Comparison of ENCODE assay signal across 18 cellular contexts in the genomic region with DNA sequence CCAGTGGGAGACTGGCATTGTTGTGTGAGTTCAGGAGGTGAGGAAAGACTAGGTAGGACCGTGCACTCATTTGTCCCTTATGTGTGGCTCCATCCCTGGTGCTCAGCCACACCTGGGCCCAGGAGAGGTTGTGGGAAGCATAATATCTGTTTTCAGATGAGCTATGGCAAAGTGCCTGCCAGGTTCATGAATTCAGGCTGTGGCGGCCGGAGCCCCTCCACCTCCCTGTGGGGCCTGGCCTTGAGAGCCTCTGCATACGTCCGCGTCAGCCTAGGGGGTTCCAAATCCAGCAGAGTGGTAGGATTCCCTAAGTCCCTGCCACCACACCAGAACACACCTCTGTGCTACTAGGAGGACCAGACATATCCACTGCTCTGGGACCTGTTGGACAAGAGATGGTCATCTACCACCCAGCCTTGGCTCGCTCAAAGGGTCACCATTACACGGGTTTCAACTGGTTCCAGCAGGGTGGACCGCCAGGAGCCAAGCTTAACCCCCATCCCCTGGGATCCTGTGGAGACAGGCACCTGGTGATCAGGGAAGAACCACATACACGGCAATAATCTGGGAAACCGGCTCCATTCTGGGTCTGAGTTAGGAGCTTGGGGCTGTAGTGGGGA. TPM values are rescaled to one million over a fixed set of nuclear protein-coding genes. Genes with fewer than 3 reads are reported as not detected.
A peak's percentile ranks its signal among the peaks of the same experiment; 100 is the strongest.
DNase-seq lines count a peak whose midpoint lies in the region; ATAC-seq and TF ChIP-seq lines count a peak whose summit lies in the region.
"Had no signal": no experiment of that assay in that cellular context is flagged by ENCODE, and none has a peak within 500 bp of the region (broad histone marks: within the 10 kb centered on the region; RNA-seq: fewer than 3 reads in every experiment).

No MANE protein-coding gene starts in this region.

- H3K18ac ChIP-seq in IMR-90 (ENCODE audit: low read depth, low read length): no peak overlapping the region

- TF ChIP-seq CTCF in IMR-90 (conservative IDR thresholded peaks at IDR 0.05; ENCODE audit: low read depth, low read length): no peak
- no peak for TF ChIP-seq CTCF in glutamatergic neuron (IDR thresholded peaks at IDR 0.05; ENCODE audit: partially characterized antibody, unreplicated experiment)
- TF ChIP-seq CTCF in osteoblast (IDR thresholded peaks at IDR 0.05; ENCODE audit: extremely low read depth, low read depth, low read length): no peak
- no peak for TF ChIP-seq CTCF in brain microvascular endothelial cell (IDR thresholded peaks at IDR 0.05; ENCODE audit: low read depth, low read length, missing control alignments)
- no peak for TF ChIP-seq CTCF in Peyer's patch (IDR thresholded peaks at IDR 0.05)

- dilution Hi-C loops in IMR-90 (cut with HindIII; ENCODE audit: low sequenced_read_pairs, unreplicated experiment): no loop called here

- H3K4me2 ChIP-seq in IMR-90 (ENCODE audit: low read depth, low read length) (no peak overlapping the region), osteoblast (ENCODE audit: insufficient read depth, low read length) (no peak overlapping the region)
- H3K4me2 ChIP-seq: BLaER1 treated with 17β-estradiol and CSF1 and Interleukin-3, amounts not matched to agents 10 nM and 100 nM had no signal

- no peak overlapping the region for H3K27ac Mint-ChIP-seq in activated CD4-positive, alpha-beta T cell treated with anti-CD3 and anti-CD28 coated beads for 36 hours
- no peak overlapping the region for H3K27ac Mint-ChIP-seq in glutamatergic neuron (ENCODE audit: unreplicated experiment)
- H3K27ac Mint-ChIP-seq: activated B cell treated with CpG ODN at 0.5 μM for 24 hours; stimulated activated naive CD8-positive, alpha-beta T cell treated with anti-CD3 and anti-CD28 coated beads, Interleukin-15, Interleukin-2, amounts not matched to agents 100 ng/mL and 50 ng/mL, for 24 hours had no signal

- H2AFZ ChIP-seq in IMR-90 (replicated peaks; ENCODE audit: low read length, poor library complexity) (no peak overlapping the region), osteoblast (ENCODE audit: low read length) (no peak overlapping the region)

- no peak overlapping the region for H3K23ac ChIP-seq in IMR-90 (ENCODE audit: low read depth, low read length)

- no peak overlapping the region for H2AK5ac ChIP-seq in IMR-90 (ENCODE audit: low read depth, low read length)

- H2AK9ac ChIP-seq in IMR-90 (replicated peaks; ENCODE audit: low read depth, low read length, poor library complexity): peak overlapping the region; percentile 44

- peaks cover 10% of the 10 kb centered on the region for H3K4me1 Mint-ChIP-seq in activated CD4-positive, alpha-beta T cell treated with anti-CD3 and anti-CD28 coated beads for 36 hours
- peaks cover 3% of the 10 kb centered on the region for H3K4me1 Mint-ChIP-seq in glutamatergic neuron (ENCODE audit: low read depth, unreplicated experiment)

- TF ChIP-seq POLR2A in IMR-90 (IDR thresholded peaks at IDR 0.05; ENCODE audit: low read depth, low read length) (no peak), Peyer's patch (IDR thresholded peaks at IDR 0.05) (no peak)

- H3K4ac ChIP-seq in IMR-90 (ENCODE audit: low read depth, low read length): no peak overlapping the region

- H3K79me1 ChIP-seq in IMR-90 (ENCODE audit: low read depth in 1 of 2, low read length in 2 of 2): peaks cover 0 to 30% of the 10 kb centered on the region in 2 experiments; a peak in 2 of 4 replicates

- H2BK120ac ChIP-seq in IMR-90 (ENCODE audit: low read depth, low read length): no peak overlapping the region

- peaks cover 9% of the 10 kb centered on the region for H3K79me2 ChIP-seq in osteoblast (ENCODE audit: insufficient read depth, low read length)

- no peak for ATAC-seq in activated CD4-positive, alpha-beta T cell treated with anti-CD3 and anti-CD28 coated beads for 36 hours
- no peak for ATAC-seq in IMR-90 (ENCODE audit: low read depth)
- ATAC-seq: lower lobe of right lung had no signal

- BruUV-seq in IMR-90 (replicated peaks; lab: Mats Ljungman, UMichigan): TSS peak; percentile 78

- peaks cover 48% of the 10 kb centered on the region for H3K36me3 ChIP-seq in IMR-90 (ENCODE audit: control insufficient read depth, insufficient read depth, low read length)
- peaks cover 50% of the 10 kb centered on the region for H3K36me3 ChIP-seq in osteoblast (ENCODE audit: insufficient read depth, low read length)
- peaks cover 30% of the 10 kb centered on the region for H3K36me3 ChIP-seq in brain microvascular endothelial cell (replicated peaks)
- H3K36me3 ChIP-seq in Peyer's patch: peaks cover 0 to 41% (median 0%) of the 10 kb centered on the region in 3 donors

- H3K4me3 ChIP-seq in IMR-90 (ENCODE audit: insufficient read depth, low read depth, low read length) (no peak overlapping the region), osteoblast (ENCODE audit: insufficient read depth, low read length) (no peak overlapping the region), brain microvascular endothelial cell (ENCODE audit: low read depth, low read length) (no peak overlapping the region), Peyer's patch (no peak overlapping the region)
- H3K4me3 ChIP-seq: cardiac muscle cell, lower lobe of right lung had no signal

- no peak overlapping the region for H2BK15ac ChIP-seq in IMR-90 (ENCODE audit: low read depth, low read length)

- H3K4me1 ChIP-seq in IMR-90 (ENCODE audit: control insufficient read depth, insufficient read depth, low read length) (peaks cover 5% of the 10 kb centered on the region; the same call in 1 of the 2 replicates), osteoblast (ENCODE audit: insufficient read depth, low read length) (peaks cover 3% of the 10 kb centered on the region), Peyer's patch (peaks cover 0 to 19% (median 3%) of the 10 kb centered on the region in 4 donors)

- no peak overlapping the region for H4K5ac ChIP-seq in IMR-90 (ENCODE audit: low read depth, low read length)

- WGBS in IMR-90 (ENCODE audit: extremely low coverage in 2 of 2, insufficient read length in 1 of 2), 2 experiments: 83% methylated on average over 1 of the region's 11 CpGs; no CpG with 5 or more reads in 1 of the 2 experiments

- H4K8ac ChIP-seq in IMR-90 (ENCODE audit: low read depth in 2 of 2, low read length in 2 of 2): no peak overlapping the region

- TF ChIP-seq RAD21 in IMR-90 (IDR thresholded peaks at IDR 0.05; ENCODE audit: low read length): no peak

- peaks cover 28% of the 10 kb centered on the region for H3K36me3 Mint-ChIP-seq in activated CD4-positive, alpha-beta T cell treated with anti-CD3 and anti-CD28 coated beads for 36 hours (ENCODE audit: low read depth)
- H3K36me3 Mint-ChIP-seq in glutamatergic neuron (ENCODE audit: unreplicated experiment): peaks cover 9% of the 10 kb centered on the region

- H3K9ac ChIP-seq in IMR-90 (ENCODE audit: low read depth, low read length): no peak overlapping the region
- H3K9ac ChIP-seq: BLaER1 treated with 17β-estradiol and CSF1 and Interleukin-3, amounts not matched to agents 10 nM and 100 nM had no signal

- H3K27me3 ChIP-seq in IMR-90 (ENCODE audit: control insufficient read depth, insufficient read depth, low read length) (no peaks in the 10 kb centered on the region), osteoblast (ENCODE audit: insufficient read depth, low read length) (no peaks in the 10 kb centered on the region), brain microvascular endothelial cell (replicated peaks) (no peaks in the 10 kb centered on the region), Peyer's patch (no peaks in the 10 kb centered on the region)

- H2BK5ac ChIP-seq in IMR-90 (ENCODE audit: low read depth, low read length, poor library complexity, severe bottlenecking): no peak overlapping the region

- H2BK20ac ChIP-seq in IMR-90 (ENCODE audit: low read depth, low read length): no peak overlapping the region

- H3K14ac ChIP-seq in IMR-90 (replicated peaks; ENCODE audit: low read depth, low read length): no peak overlapping the region

- intact Hi-C loops in activated CD4-positive, alpha-beta T cell treated with anti-CD3 and anti-CD28 coated beads for 36 hours (cut with DNase I, micrococcal nuclease): no loop called here
- intact Hi-C loops in IMR-90 (cut with micrococcal nuclease): no loop called here

- H3K56ac ChIP-seq in IMR-90 (ENCODE audit: extremely low read depth, insufficient read depth, low read length): no peak overlapping the region

- POLR2A ChIA-PET in activated CD4-positive, alpha-beta T cell treated with anti-CD3 and anti-CD28 coated beads for 36 hours (lab: Charles Lee): no interaction called here
- POLR2A ChIA-PET in IMR-90 (lab: Charles Lee; ENCODE audit: unreplicated experiment): no interaction called here

- H3K9me3 Mint-ChIP-seq in activated CD4-positive, alpha-beta T cell treated with anti-CD3 and anti-CD28 coated beads for 36 hours (ENCODE audit: low read depth): no peaks in the 10 kb centered on the region
- H3K9me3 Mint-ChIP-seq in glutamatergic neuron (ENCODE audit: unreplicated experiment): peaks cover 3% of the 10 kb centered on the region
- H3K9me3 Mint-ChIP-seq: activated B cell treated with CpG ODN at 0.5 μM for 24 hours; stimulated activated naive CD8-positive, alpha-beta T cell treated with anti-CD3 and anti-CD28 coated beads, Interleukin-15, Interleukin-2, amounts not matched to agents 100 ng/mL and 50 ng/mL, for 24 hours had no signal

- in situ Hi-C loops in IMR-90 (cut with MboI; ENCODE audit: low sequenced_read_pairs): no loop called here
- in situ Hi-C loops in brain microvascular endothelial cell (cut with HindIII; ENCODE audit: low pct_ligation_motif_present, low sequenced_read_pairs): no loop called here

- H3K4me3 Mint-ChIP-seq in activated CD4-positive, alpha-beta T cell treated with anti-CD3 and anti-CD28 coated beads for 36 hours: peak overlapping the region; percentile 10
- peak overlapping the region; percentile 14 for H3K4me3 Mint-ChIP-seq in glutamatergic neuron (ENCODE audit: unreplicated experiment)
- H3K4me3 Mint-ChIP-seq: activated B cell treated with CpG ODN at 0.5 μM for 24 hours had no signal

- H3K9me1 ChIP-seq in IMR-90 (ENCODE audit: insufficient read depth, low read length): peaks cover 4% of the 10 kb centered on the region; the same call in 1 of the 2 replicates

- peaks cover 7% of the 10 kb centered on the region; the same call in 1 of the 2 replicates for H4K20me1 ChIP-seq in IMR-90 (ENCODE audit: insufficient read depth, low read length)
- peaks cover 12% of the 10 kb centered on the region for H4K20me1 ChIP-seq in osteoblast (ENCODE audit: insufficient read depth, low read length)

- no peak overlapping the region for H4K91ac ChIP-seq in IMR-90 (ENCODE audit: insufficient read depth, low read depth, low read length)

- H3K9me3 ChIP-seq in IMR-90 (ENCODE audit: control insufficient read depth, insufficient read depth, low read length) (no peaks in the 10 kb centered on the region), osteoblast (ENCODE audit: low read depth, low read length) (no peaks in the 10 kb centered on the region), Peyer's patch (no peaks in the 10 kb centered on the region)
- H3K9me3 ChIP-seq: lower lobe of right lung had no signal

- no peak for DNase-seq in activated CD4-positive, alpha-beta T cell treated with anti-CD3 and anti-CD28 coated beads for 36 hours
- no peak for DNase-seq in activated CD4-positive, alpha-beta T cell treated with anti-CD3 and anti-CD28 coated beads, Interleukin-2, amount 50 U/mL, for 4 hours
- DNase-seq in IMR-90: no peak
- no peak for DNase-seq in glutamatergic neuron
- DNase-seq in osteoblast (ENCODE audit: insufficient read length, low spot score, missing footprints): peak; percentile 83
- no peak for DNase-seq in brain microvascular endothelial cell
- no peak for DNase-seq in Peyer's patch
- DNase-seq in GF-D8 (lab: John Stamatoyannopoulos, UW): no peak
- DNase-seq: activated B cell treated with CpG ODN at 0.5 μM for 24 hours; effector CD4-positive, alpha-beta T cell; HCEC 1CT; lower lobe of right lung; NCI-H1694; NCI-H446; stimulated activated CD4-positive, alpha-beta T cell treated with anti-CD3 and anti-CD28 coated beads, Interleukin-15, amount 100 ng/mL, for 24 hours had no signal

- H3K27ac ChIP-seq in IMR-90 (ENCODE audit: insufficient read depth, low read length) (no peak overlapping the region), osteoblast (ENCODE audit: low read depth, low read length) (no peak overlapping the region), brain microvascular endothelial cell (no peak overlapping the region), Peyer's patch (no peak overlapping the region)
- H3K27ac ChIP-seq: BLaER1 treated with 17β-estradiol and CSF1 and Interleukin-3, amounts not matched to agents 10 nM and 100 nM; cardiac muscle cell; lower lobe of right lung had no signal

- CTCF ChIA-PET in activated CD4-positive, alpha-beta T cell treated with anti-CD3 and anti-CD28 coated beads for 36 hours (lab: Charles Lee): interaction anchor here (0.7 kb wide), 1 partner anchor 37 kb away, joined by 3 read pairs; no protein-coding TSS in a partner anchor
- CTCF ChIA-PET in IMR-90 (lab: Yijun Ruan, JAX): no interaction called here

- H3K27me3 Mint-ChIP-seq in activated CD4-positive, alpha-beta T cell treated with anti-CD3 and anti-CD28 coated beads for 36 hours: peaks cover 14% of the 10 kb centered on the region
- peaks cover 20% of the 10 kb centered on the region for H3K27me3 Mint-ChIP-seq in glutamatergic neuron (ENCODE audit: unreplicated experiment)

RNA-seq across cellular contexts. Expression of gene B3GNT9, which starts 2.0 kb away (rescaled TPM):
- total RNA-seq in activated CD4-positive, alpha-beta T cell treated with anti-CD3 and anti-CD28 coated beads for 36 hours: 1 to 10 TPM; 2.3 to 3.0 TPM
- 5.0 and 5.3 TPM in 2 replicates for total RNA-seq in IMR-90 (2012; rRNA removed)
- polyA plus RNA-seq in IMR-90 (2012; rRNA removed): 12.0 and 13.3 TPM in 2 replicates
- 19.3 and 27.2 TPM in 2 replicates for polyA plus RNA-seq in IMR-90 (2012; cell fraction: cytosol; rRNA removed)
- 18.2 and 30.1 TPM in 2 replicates for polyA plus RNA-seq in IMR-90 (2012; cell fraction: nucleus; rRNA removed; ENCODE audit: low replicate concordance)
- 1.0 TPM for total RNA-seq in glutamatergic neuron (ENCODE audit: unreplicated experiment)
- 54.8 and 58.6 TPM in 2 replicates for total RNA-seq in osteoblast
- total RNA-seq in Peyer's patch: 1 to 10 TPM; 2.5 to 4.0 (median 3.5) TPM

RNA-seq across cellular contexts. Expression of gene TRADD, which starts 10.9 kb away (rescaled TPM):
- total RNA-seq in activated CD4-positive, alpha-beta T cell treated with anti-CD3 and anti-CD28 coated beads for 36 hours: 10 to 100 TPM; 22.0 to 34.0 TPM
- total RNA-seq in IMR-90 (2012; rRNA removed) (8.1 and 8.6 TPM in 2 replicates), glutamatergic neuron (ENCODE audit: unreplicated experiment) (1.0 TPM), osteoblast (19.2 and 19.5 TPM in 2 replicates), Peyer's patch (10 to 100 TPM; 23.5 to 52.0 (median 32.0) TPM)
- 14.6 and 18.6 TPM in 2 replicates for polyA plus RNA-seq in IMR-90 (2012; rRNA removed)
- 24.3 and 38.7 TPM in 2 replicates for polyA plus RNA-seq in IMR-90 (2012; cell fraction: cytosol; rRNA removed)
- 32.6 and 82.1 TPM in 2 replicates for polyA plus RNA-seq in IMR-90 (2012; cell fraction: nucleus; rRNA removed; ENCODE audit: low replicate concordance)

RNA-seq across cellular contexts. Expression of gene FBXL8, which starts 11.0 kb away (rescaled TPM):
- 10 to 100 TPM; 15.5 to 21.0 TPM for total RNA-seq in activated CD4-positive, alpha-beta T cell treated with anti-CD3 and anti-CD28 coated beads for 36 hours
- total RNA-seq in IMR-90 (2012; rRNA removed): 1.9 and 2.3 TPM in 2 replicates
- 12.5 and 14.5 TPM in 2 replicates for polyA plus RNA-seq in IMR-90 (2012; rRNA removed)
- 6.2 and 16.3 TPM in 2 replicates for polyA plus RNA-seq in IMR-90 (2012; cell fraction: cytosol; rRNA removed)
- 88.4 and 231 TPM in 2 replicates for polyA plus RNA-seq in IMR-90 (2012; cell fraction: nucleus; rRNA removed; ENCODE audit: low replicate concordance)
- 3.1 TPM for total RNA-seq in glutamatergic neuron (ENCODE audit: unreplicated experiment)
- 12.7 and 15.6 TPM in 2 replicates for total RNA-seq in osteoblast
- 10 to 100 TPM; 19.6 to 57.1 (median 35.1) TPM for total RNA-seq in Peyer's patch

RNA-seq across cellular contexts. Expression of gene HSF4, which starts 15.8 kb away (rescaled TPM):
- total RNA-seq in activated CD4-positive, alpha-beta T cell treated with anti-CD3 and anti-CD28 coated beads for 36 hours: 10 to 100 TPM; 15.7 to 20.7 TPM
- 0.54 and 0.83 TPM in 2 replicates for total RNA-seq in IMR-90 (2012; rRNA removed)
- polyA plus RNA-seq in IMR-90 (2012; rRNA removed): 6.7 and 7.5 TPM in 2 replicates
- 0.50 and 2.0 TPM in 2 replicates for polyA plus RNA-seq in IMR-90 (2012; cell fraction: cytosol; rRNA removed)
- polyA plus RNA-seq in IMR-90 (2012; cell fraction: nucleus; rRNA removed; ENCODE audit: low replicate concordance): 125 and 166 TPM in 2 replicates
- total RNA-seq in glutamatergic neuron (ENCODE audit: unreplicated experiment): 7.2 TPM
- 5.8 and 8.5 TPM in 2 replicates for total RNA-seq in osteoblast
- 100 to 1,000 TPM in 1 of 4 donors, 10 to 100 TPM in 3; 15.6 to 140 (median 69.8) TPM for total RNA-seq in Peyer's patch

RNA-seq across cellular contexts. Expression of gene NOL3, which starts 21.6 kb away (rescaled TPM):
- 10 to 100 TPM; 15.5 to 17.5 TPM for total RNA-seq in activated CD4-positive, alpha-beta T cell treated with anti-CD3 and anti-CD28 coated beads for 36 hours
- 5.0 and 6.1 TPM in 2 replicates for total RNA-seq in IMR-90 (2012; rRNA removed)
- polyA plus RNA-seq in IMR-90 (2012; rRNA removed): 16.9 and 17.2 TPM in 2 replicates
- 17.3 and 24.9 TPM in 2 replicates for polyA plus RNA-seq in IMR-90 (2012; cell fraction: cytosol; rRNA removed)
- 60.1 and 82.3 TPM in 2 replicates for polyA plus RNA-seq in IMR-90 (2012; cell fraction: nucleus; rRNA removed; ENCODE audit: low replicate concordance)
- total RNA-seq in glutamatergic neuron (ENCODE audit: unreplicated experiment): 8.8 TPM
- 9.1 and 10.9 TPM in 2 replicates for total RNA-seq in osteoblast
- 10 to 100 TPM; 24.4 to 65.2 (median 34.1) TPM for total RNA-seq in Peyer's patch
